In genomic region chr2:96554293-96555145, GRCh38 we compare ENCODE assay signal across 9 cellular contexts. TPM values are rescaled to one million over a fixed set of nuclear protein-coding genes. Genes with fewer than 3 reads are reported as not detected.
A peak's percentile ranks its signal among the peaks of the same experiment; 100 is the strongest.
DNase-seq lines count a peak whose midpoint lies in the region; ATAC-seq and TF ChIP-seq lines count a peak whose summit lies in the region.
"Had no signal": no experiment of that assay in that cellular context is flagged by ENCODE, and none has a peak within 500 bp of the region (broad histone marks: within the 10 kb centered on the region; RNA-seq: fewer than 3 reads in every experiment).

No MANE protein-coding gene starts in this region.

- H4K20me1 ChIP-seq in OCI-LY3 (ENCODE audit: insufficient read depth, low read length) (no peaks in the 10 kb centered on the region; the same call in 1 of the 2 replicates), fibroblast of lung (ENCODE audit: control insufficient read depth, extremely low read depth, insufficient read depth, low read length) (no peaks in the 10 kb centered on the region)

- H3K36me3 ChIP-seq in OCI-LY3 (replicated peaks; ENCODE audit: low read depth, low read length), result peaks cover 7% of the 10 kb centered on the region
- H3K36me3 ChIP-seq in fibroblast of lung (ENCODE audit: control insufficient read depth, insufficient read depth, low read length), result peaks cover 2% of the 10 kb centered on the region
- peaks cover 9 to 38% (median 33%) of the 10 kb centered on the region in 4 donors for H3K36me3 ChIP-seq in upper lobe of left lung

- peak; percentile 93 for TF ChIP-seq CTCF in OCI-LY3 (IDR thresholded peaks at IDR 0.05; ENCODE audit: low read depth, low read length)
- peak; percentile 84 to 88 for TF ChIP-seq CTCF in fibroblast of lung (conservative IDR thresholded peaks at IDR 0.05 in 1 of 2, IDR thresholded peaks at IDR 0.05 in 1 of 2; ENCODE audit: low read depth in 1 of 2, low read length in 2 of 2)
- peak; percentile 81 to 93 (median 88) for TF ChIP-seq CTCF in nephron (IDR thresholded peaks at IDR 0.05; ENCODE audit: unreplicated experiment in 3 of 3)
- TF ChIP-seq CTCF in upper lobe of left lung (IDR thresholded peaks at IDR 0.05), result peak; percentile 93 to 97 (median 96)

- 39 to 76% methylated on average over 15 to 35 of the region's 35 CpGs for WGBS in upper lobe of left lung, 2 donors

- peaks cover 10% of the 10 kb centered on the region for H3K36me3 Mint-ChIP-seq in activated T-cell treated with anti-CD3 and anti-CD28 coated beads, Interleukin-2, amount 50 U/mL, for 4 hours (ENCODE audit: insufficient read depth)
- no peaks in the 10 kb centered on the region for H3K36me3 Mint-ChIP-seq in nephron (ENCODE audit: low read depth)

- H3K27ac Mint-ChIP-seq in nephron, result no peak overlapping the region
- H3K27ac Mint-ChIP-seq: dendritic cell treated with granulocyte-macrophage colony-stimulating factor and Interleukin-4, amounts not matched to agents 40 ng/mL and 50 ng/mL, for 4 days had no signal

- H2AFZ ChIP-seq in OCI-LY3 (ENCODE audit: low read depth, low read length) (peak overlapping the region; percentile 64; the same call in 1 of the 2 replicates), fibroblast of lung (ENCODE audit: low read length) (no peak overlapping the region)

- H3K9me3 ChIP-seq in OCI-LY3 (ENCODE audit: insufficient read depth, low read length) (no peaks in the 10 kb centered on the region), fibroblast of lung (ENCODE audit: control insufficient read depth, insufficient read depth, low read depth, low read length) (no peaks in the 10 kb centered on the region), upper lobe of left lung (no peaks in the 10 kb centered on the region)

- no peak for TF ChIP-seq POLR2A in upper lobe of left lung (IDR thresholded peaks at IDR 0.05)

- H3K79me2 ChIP-seq in OCI-LY3 (ENCODE audit: low read length) (no peaks in the 10 kb centered on the region), fibroblast of lung (ENCODE audit: control insufficient read depth, insufficient read depth, low read length) (no peaks in the 10 kb centered on the region)

- H3K27me3 ChIP-seq in OCI-LY3 (ENCODE audit: low read depth, low read length) (no peaks in the 10 kb centered on the region), fibroblast of lung (ENCODE audit: control insufficient read depth, insufficient read depth, low read length) (no peaks in the 10 kb centered on the region), upper lobe of left lung (no peaks in the 10 kb centered on the region)

- H3K9ac ChIP-seq in OCI-LY3 (ENCODE audit: low read length) (no peak overlapping the region), fibroblast of lung (ENCODE audit: insufficient read depth, low read length) (no peak overlapping the region)

- H3K27me3 Mint-ChIP-seq in activated T-cell treated with anti-CD3 and anti-CD28 coated beads, Interleukin-2, amount 50 U/mL, for 4 hours (ENCODE audit: low read depth), result no peaks in the 10 kb centered on the region
- H3K27me3 Mint-ChIP-seq in nephron (ENCODE audit: low read depth), result no peaks in the 10 kb centered on the region

- DNase-seq in Daoy (ENCODE audit: low read depth) (peak; percentile 69), fibroblast of lung (ENCODE audit: low read depth in 2 of 2) (peak; percentile 34 to 61), upper lobe of left lung (peak; percentile 86 to 89)
- DNase-seq in activated T-cell treated with anti-CD3 and anti-CD28 coated beads, Interleukin-2, amount 50 U/mL, for 4 hours, result peak; percentile 64

- peaks cover 5% of the 10 kb centered on the region; the same call in 1 of the 2 replicates for H3K4me1 ChIP-seq in OCI-LY3 (ENCODE audit: low read length)
- H3K4me1 ChIP-seq in fibroblast of lung (ENCODE audit: control insufficient read depth, extremely low read depth, insufficient read depth, low read length), result peaks cover 2% of the 10 kb centered on the region
- peaks cover 8 to 9% (median 9%) of the 10 kb centered on the region in 4 donors for H3K4me1 ChIP-seq in upper lobe of left lung

- peaks cover 23% of the 10 kb centered on the region for H3K4me1 Mint-ChIP-seq in activated T-cell treated with anti-CD3 and anti-CD28 coated beads, Interleukin-2, amount 50 U/mL, for 4 hours (ENCODE audit: low read depth)
- no peaks in the 10 kb centered on the region for H3K4me1 Mint-ChIP-seq in nephron

- H3K27ac ChIP-seq in OCI-LY3 (ENCODE audit: low read length) (no peak overlapping the region), fibroblast of lung (ENCODE audit: insufficient read depth, low read length) (no peak overlapping the region), upper lobe of left lung (peak overlapping the region in 1 of 4 donors; percentile 10)

- H3K9me3 Mint-ChIP-seq in activated T-cell treated with anti-CD3 and anti-CD28 coated beads, Interleukin-2, amount 50 U/mL, for 4 hours, result no peaks in the 10 kb centered on the region
- no peaks in the 10 kb centered on the region for H3K9me3 Mint-ChIP-seq in nephron

- peak; percentile 64 for ATAC-seq in HG02798 (IDR thresholded peaks at IDR 0.05; ENCODE audit: poor library complexity, unreplicated experiment)
- peak; percentile 36 to 44 for ATAC-seq in activated T-cell treated with anti-CD3 and anti-CD28 coated beads, Interleukin-2, amount 50 U/mL, for 4 hours
- ATAC-seq in upper lobe of left lung (ENCODE audit: low FRiP score in 2 of 2), result peak; percentile 74 to 85
- no peak for ATAC-seq in GM18868 (IDR thresholded peaks at IDR 0.05; ENCODE audit: unreplicated experiment)

- peak overlapping the region; percentile 24 for H3K4me3 Mint-ChIP-seq in activated T-cell treated with anti-CD3 and anti-CD28 coated beads, Interleukin-2, amount 50 U/mL, for 4 hours
- no peak overlapping the region for H3K4me3 Mint-ChIP-seq in nephron
- H3K4me3 Mint-ChIP-seq: dendritic cell treated with granulocyte-macrophage colony-stimulating factor and Interleukin-4, amounts not matched to agents 40 ng/mL and 50 ng/mL, for 4 days had no signal

- peak overlapping the region; percentile 64 for H3K4me2 ChIP-seq in OCI-LY3 (ENCODE audit: low read length)
- H3K4me2 ChIP-seq in fibroblast of lung (ENCODE audit: extremely low read depth, insufficient read depth, low read length), result no peak overlapping the region

- TF ChIP-seq EP300 in upper lobe of left lung (IDR thresholded peaks at IDR 0.05), result no peak

- peak overlapping the region; percentile 64 for H3K4me3 ChIP-seq in OCI-LY3 (ENCODE audit: low read length)
- H3K4me3 ChIP-seq in fibroblast of lung (replicated peaks in 1 of 4; ENCODE audit: control extremely low read depth in 1 of 4, insufficient read depth in 1 of 4, low read depth in 3 of 4, low read length in 4 of 4), result no peak overlapping the region
- peak overlapping the region in 1 of 4 donors; percentile 11 for H3K4me3 ChIP-seq in upper lobe of left lung

RNA-seq across cellular contexts. Expression of gene ARID5A, which starts 18.0 kb away (rescaled TPM):
- 2.9 and 5.4 TPM in 2 replicates for total RNA-seq in Daoy (2014; rRNA removed; shearing (Covaris generic))
- total RNA-seq in activated T-cell treated with anti-CD3 and anti-CD28 coated beads, Interleukin-2, amount 50 U/mL, for 4 hours, result 100 to 1,000 TPM; 131 to 169 (median 132) TPM
- total RNA-seq in fibroblast of lung (7.2 and 9.7 TPM in 2 replicates), upper lobe of left lung (10 to 100 TPM; 18.6 to 57.2 (median 39.7) TPM)
- polyA plus RNA-seq in fibroblast of lung, result 4.1 and 5.2 TPM in 2 replicates
- polyA plus RNA-seq in fibroblast of lung (2012), result 12.1 TPM in 2 replicates
- 5.3 and 9.2 TPM in 2 replicates for polyA minus RNA-seq in fibroblast of lung (ENCODE audit: low replicate concordance)

RNA-seq across cellular contexts. Expression of gene NEURL3, which starts 49.4 kb away (rescaled TPM):
- total RNA-seq in Daoy (2014; rRNA removed; shearing (Covaris generic)), result 0.23 and 1.2 TPM in 2 replicates
- under 1 TPM in 2 of 3 donors, not detected in 1; 0.26 to 0.38 TPM for total RNA-seq in activated T-cell treated with anti-CD3 and anti-CD28 coated beads, Interleukin-2, amount 50 U/mL, for 4 hours
- total RNA-seq in fibroblast of lung (not detected in 2 replicates), upper lobe of left lung (1 to 10 TPM in 2 of 6 donors, under 1 TPM in 1, not detected in 3; 0.61 to 2.6 (median 1.1) TPM)
- not detected in 2 replicates for polyA plus RNA-seq in fibroblast of lung
- not detected in 2 replicates for polyA plus RNA-seq in fibroblast of lung (2012)
- polyA minus RNA-seq in fibroblast of lung (ENCODE audit: low replicate concordance), result not detected in 2 replicates
